Comparison of ENCODE assay signal across 8 cellular contexts in genomic region chr18:54558609-54559585, GRCh38. TPM values are rescaled to one million over a fixed set of nuclear protein-coding genes. Genes with fewer than 3 reads are reported as not detected.
A peak's percentile ranks its signal among the peaks of the same experiment; 100 is the strongest.
DNase-seq lines count a peak whose midpoint lies in the region; ATAC-seq, FAIRE-seq and TF ChIP-seq lines count a peak whose summit lies in the region.

No MANE protein-coding gene starts in this region.

- peak; percentile 55 to 56; a peak in 4 of 5 replicates for TF ChIP-seq RAD21 in A549 (conservative IDR thresholded peaks at IDR 0.05 in 1 of 2, IDR thresholded peaks at IDR 0.05 in 1 of 2)
- TF ChIP-seq RAD21 in K562 (CRISPR knock-in tag; conservative IDR thresholded peaks at IDR 0.05 in 1 of 2, IDR thresholded peaks at IDR 0.05 in 1 of 2), result peak; percentile 60 to 79

- H3K4me3 ChIP-seq in A549 (no peak overlapping the region), K562 (no peak overlapping the region), mesendoderm (ENCODE audit: low read length) (no peak overlapping the region)

- no peak overlapping the region for H3K56ac ChIP-seq in mesendoderm (ENCODE audit: low read length)

- no peak overlapping the region for H2AK5ac ChIP-seq in mesendoderm (ENCODE audit: low read length)

- H3K23ac ChIP-seq in mesendoderm (ENCODE audit: low read length), result no peak overlapping the region

- H3K4me2 ChIP-seq in A549 (no peak overlapping the region), K562 (ENCODE audit: insufficient read depth, low read length) (no peak overlapping the region), mesendoderm (ENCODE audit: low read length) (no peak overlapping the region)

- H3K27ac ChIP-seq in A549 (no peak overlapping the region), K562 (ENCODE audit: extremely low read depth, low read depth, low read length) (no peak overlapping the region), mesendoderm (ENCODE audit: low read depth, low read length) (no peak overlapping the region)

- TF ChIP-seq EP300 in A549 (IDR thresholded peaks at IDR 0.05), result no peak
- no peak for TF ChIP-seq EP300 in K562 (IDR thresholded peaks at IDR 0.05; ENCODE audit: low read length)

- no peaks in the 10 kb centered on the region for H3K79me1 ChIP-seq in mesendoderm (ENCODE audit: low read length)

- peak; percentile 57 for TF ChIP-seq CTCF in A549 (IDR thresholded peaks at IDR 0.05)
- peak; percentile 63 for TF ChIP-seq CTCF in GM12872 (IDR thresholded peaks at IDR 0.05; ENCODE audit: insufficient read depth, low read depth, low read length)
- TF ChIP-seq CTCF in K562 (IDR thresholded peaks at IDR 0.05 in 2 of 3, conservative IDR thresholded peaks at IDR 0.05 in 1 of 3; ENCODE audit: insufficient read depth in 2 of 3, low read depth in 1 of 3, low read length in 3 of 3), result peak; percentile 34 to 62 (median 47); a peak in 3 of 6 replicates

- no peak overlapping the region for H2BK5ac ChIP-seq in mesendoderm (ENCODE audit: low read length)

- CTCF ChIA-PET in A549 (lab: Yijun Ruan, JAX) (interaction anchor here (0.6 to 1.6 kb wide), 5 partner anchors 30 to 121 kb away, joined by 3 to 7 read pairs (median 3); no protein-coding TSS in a partner anchor), K562 (lab: Yijun Ruan, JAX; ENCODE audit: low intra/inter-chr PET ratio) (interaction anchor here (1.1 to 1.2 kb wide), 2 partner anchors 112 to 423 kb away, joined by 3 to 4 read pairs; no protein-coding TSS in a partner anchor)

- no peak overlapping the region for H2BK15ac ChIP-seq in mesendoderm (replicated peaks; ENCODE audit: low read depth)

- TF ChIP-seq POLR2A in A549 (IDR thresholded peaks at IDR 0.05; ENCODE audit: low read length) (no peak), K562 (conservative IDR thresholded peaks at IDR 0.05) (no peak)

- H4K8ac ChIP-seq in mesendoderm (ENCODE audit: low read depth, low read length), result no peak overlapping the region

- H3K9me1 ChIP-seq in K562 (ENCODE audit: control insufficient read depth, insufficient read depth, low read length), result no peaks in the 10 kb centered on the region

- no peak overlapping the region for H3K4ac ChIP-seq in mesendoderm (ENCODE audit: low read depth, low read length)

- POLR2A ChIA-PET in A549 (lab: Yijun Ruan, JAX) (no interaction called here), K562 (lab: Yijun Ruan, JAX) (no interaction called here)

- H3K18ac ChIP-seq in mesendoderm (ENCODE audit: low read length), result no peak overlapping the region

- no peaks in the 10 kb centered on the region for H4K20me1 ChIP-seq in K562 (replicated peaks; ENCODE audit: control insufficient read depth, insufficient read depth, low read length)

- no peak overlapping the region for H2AFZ ChIP-seq in K562 (ENCODE audit: low read depth, low read length)

- 40% methylated on average over 3 of the region's 3 CpGs for WGBS in A549 (ENCODE audit: missing lambda C conversion rate)
- 10% methylated on average over 3 of the region's 3 CpGs for WGBS in K562 (ENCODE audit: insufficient coverage, low coverage, missing lambda C conversion rate)
- no CpG with 5 or more reads among the region's 3 CpGs for WGBS in mesendoderm (ENCODE audit: extremely low coverage, insufficient coverage, low lambda C conversion rate)

- no TSS peak for BruUV-seq in K562 (replicated peaks; lab: Mats Ljungman, UMichigan)

- in situ Hi-C loops in KBM-7 (cut with MboI; ENCODE audit: low pct_unique_long_range_greater_than_20kb, low sequenced_read_pairs) (no loop called here), K562 (cut with MboI) (loop anchor here (10.0 kb wide), 1 partner anchor 86 kb away; no protein-coding TSS in a partner anchor)

- H3K4me1 ChIP-seq in A549, result no peaks in the 10 kb centered on the region
- no peaks in the 10 kb centered on the region for H3K4me1 ChIP-seq in K562 (replicated peaks in 1 of 2; ENCODE audit: control insufficient read depth in 2 of 2, insufficient read depth in 2 of 2, low read length in 2 of 2)
- no peaks in the 10 kb centered on the region for H3K4me1 ChIP-seq in mesendoderm (ENCODE audit: control insufficient read depth, low read depth, low read length)

- no peak overlapping the region for H4K5ac ChIP-seq in mesendoderm (ENCODE audit: low read length)

- H3K27me3 ChIP-seq in K562 (ENCODE audit: control insufficient read depth in 2 of 2, insufficient read depth in 2 of 2, low read length in 2 of 2) (no peaks in the 10 kb centered on the region), mesendoderm (ENCODE audit: insufficient read depth, low read length, poor library complexity) (no peaks in the 10 kb centered on the region)

- H3K79me2 ChIP-seq in K562 (ENCODE audit: control insufficient read depth, insufficient read depth, low read length) (no peaks in the 10 kb centered on the region), mesendoderm (ENCODE audit: control insufficient read depth, insufficient read depth, low read length) (no peaks in the 10 kb centered on the region)

- intact Hi-C loops in K562 (cut with micrococcal nuclease), result loop anchor here (2.0 to 10.0 kb wide), 3 partner anchors 88 to 164 kb away; no protein-coding TSS in a partner anchor

- ATAC-seq in A549 (no peak), K562 (no peak)

- DNase-seq in A549 (ENCODE audit: low read depth in 1 of 2, low spot score in 1 of 2) (peak; percentile 5 to 16), KBM-7 (peak; percentile 68), K562 (ENCODE audit: extremely low read depth in 1 of 4, low spot score in 3 of 4) (peak; percentile 9 to 30 (median 22)), mesendoderm (peak; percentile 24), hippocampal formation (lab: John Stamatoyannopoulos, UW) (no peak), nucleus accumbens (lab: John Stamatoyannopoulos, UW) (no peak), NCI-H226 (no peak)

- no peak overlapping the region for H2BK120ac ChIP-seq in mesendoderm (ENCODE audit: low read depth, low read length)

- H3K9me3 ChIP-seq in A549, result no peaks in the 10 kb centered on the region
- H3K9me3 ChIP-seq in K562 (replicated peaks; ENCODE audit: control insufficient read depth, insufficient read depth, low read depth, low read length), result no peaks in the 10 kb centered on the region

- H3K9ac ChIP-seq in K562 (ENCODE audit: insufficient read depth in 1 of 2, low read depth in 2 of 2, low read length in 2 of 2), result no peak overlapping the region
- H3K9ac ChIP-seq in mesendoderm (ENCODE audit: low read length), result no peak overlapping the region

- H3K36me3 ChIP-seq in K562 (ENCODE audit: control insufficient read depth, insufficient read depth, low read length), result no peaks in the 10 kb centered on the region
- H3K36me3 ChIP-seq in mesendoderm (ENCODE audit: control insufficient read depth, insufficient read depth, low read length), result no peaks in the 10 kb centered on the region

- no peak for FAIRE-seq in A549 (lab: Jason Lieb, UNC)
- FAIRE-seq in K562 (lab: Jason Lieb, UNC), result no peak

TF ChIP-seq in A549, 52 proteins besides CTCF, POLR2A, EP300 and RAD21:
- TF ChIP-seq HEYL (CRISPR knock-in tag; IDR thresholded peaks at IDR 0.05) (no peak), SMC3 (IDR thresholded peaks at IDR 0.05) (peak; percentile 62), HOXB13 (CRISPR knock-in tag; IDR thresholded peaks at IDR 0.05; ENCODE audit: low read depth) (no peak)

TF ChIP-seq in K562, 482 proteins besides CTCF, POLR2A, EP300 and RAD21:
- TF ChIP-seq DEAF1 (CRISPR knock-in tag; IDR thresholded peaks at IDR 0.05) (peak; percentile 28; the same call in 1 of the 2 replicates), SRSF9 (IDR thresholded peaks at IDR 0.05; ENCODE audit: borderline replicate concordance, low read depth, low read length) (no peak), DPF2 (IDR thresholded peaks at IDR 0.05) (no peak), TAF9B (IDR thresholded peaks at IDR 0.05; ENCODE audit: partially characterized antibody) (no peak)

RNA-seq across cellular contexts. Expression of gene DYNAP, which starts 32.1 kb away (rescaled TPM):
- polyA plus RNA-seq in A549 (2011; rRNA removed), result not detected in 2 replicates
- polyA plus RNA-seq in A549 (2012; cell fraction: cytosol; rRNA removed), result not detected in 2 replicates
- polyA plus RNA-seq in A549 (2012; cell fraction: nucleus; rRNA removed), result not detected in 2 replicates
- not detected in 3 replicates for polyA plus RNA-seq in A549 (2017; fragmentation: RNase III; extraction: RNeasy Plus Mini Kit Qiagen cat#74134 plus additional on column Dnase treatment)
- not detected in 2 replicates for polyA minus RNA-seq in A549 (2011; rRNA and poly(A)+ RNA removed)
- total RNA-seq in K562 (2011; cell fraction: chromatin; rRNA removed; ENCODE audit: low replicate concordance), result not detected in 2 replicates
- total RNA-seq in K562 (2011; cell fraction: nucleolus; rRNA removed), result not detected in 2 replicates
- not detected in 2 replicates for total RNA-seq in K562 (2011; cell fraction: nucleoplasm; rRNA removed)
- not detected in 2 replicates for total RNA-seq in K562 (2014; rRNA removed)
- total RNA-seq in K562 (2014; rRNA removed; fragmentation: Illumina TruSeq; extraction: Trizol), result not detected in 2 replicates
- total RNA-seq in K562 (2015; rRNA removed; fragmentation: Illumina TruSeq; extraction: Trizol), result not detected in 2 replicates
- not detected in 2 replicates for total RNA-seq in K562 (2021)
- not detected in 2 replicates for polyA plus RNA-seq in K562 (2011; rRNA removed)
- not detected in 2 replicates for polyA plus RNA-seq in K562 (2011; cell fraction: cytosol; rRNA removed)
- polyA plus RNA-seq in K562 (2011; cell fraction: nucleus; rRNA removed), result not detected in 2 replicates
- not detected in 2 replicates for polyA plus RNA-seq in K562 (2012)
- polyA plus RNA-seq in K562 (2014; fragmentation: Illumina TruSeq; extraction: Trizol), result not detected in 2 replicates
- not detected for polyA plus RNA-seq in K562 (2014; fragmentation: Nextera tagmentation; extraction: Ambion mirVana)
- not detected in 2 replicates for polyA plus RNA-seq in K562 (2014; rRNA removed)
- polyA minus RNA-seq in K562 (2011; rRNA and poly(A)+ RNA removed), result not detected in 2 replicates
- not detected in 2 replicates for polyA minus RNA-seq in K562 (2011; cell fraction: cytosol; rRNA and poly(A)+ RNA removed)
- not detected in 2 replicates for polyA minus RNA-seq in K562 (2011; cell fraction: nucleus; rRNA and poly(A)+ RNA removed)
- 0.24 TPM for polyA plus RNA-seq in mesendoderm (2013, experiment 1 of 2)
- 0.20 TPM for polyA plus RNA-seq in mesendoderm (2013, experiment 2 of 2)

Comparison
In these comparisons a context has a peak if more than half of its experiments do, and no peak if none do; other contexts are left out.
1. DNase-seq: peak in A549 (2 of 2), KBM-7 (single experiment), K562 (4 of 4) and mesendoderm (single experiment); none in hippocampal formation (0 of 2), nucleus accumbens (0 of 56) and NCI-H226 (single experiment).
2. Of the 35 proteins assayed by ChIP-seq in both K562 and A549: peak only in K562: none; only in A549: SMC3; in both: CTCF and RAD21; in neither: 32.
3. Peak in every context shown above with its lines, with median percentiles within 50 percentile points of each other: CTCF ChIP-seq.